Comparison of ENCODE assay signal across 7 cellular contexts in genomic region chr19:29873024-29873800, GRCh38.
DNase-seq lines count a peak whose midpoint lies in the region; TF ChIP-seq lines count a peak whose summit lies in the region.

No MANE protein-coding gene starts in this region.

- H3K4me3 Mint-ChIP-seq in T-helper 2 cell treated with Interferon-gamma antibody and Interleukin-4, amounts not matched to agents 5 μg/mL and 100 μg/mL, for 36 hours: peak overlapping the region; percentile 66

- H3K27me3 ChIP-seq in ascending aorta (peaks cover 9% of the 10 kb centered on the region), iPS-15b (ENCODE audit: control insufficient read depth, insufficient read depth, low read length) (peaks cover 12% of the 10 kb centered on the region), spleen (replicated peaks in 1 of 7) (peaks cover 2 to 47% (median 24%) of the 10 kb centered on the region in 7 donors)

- in situ Hi-C loops in GM13977 (cut with MboI; ENCODE audit: low pct_unique_long_range_greater_than_20kb, low sequenced_read_pairs, unreplicated experiment): loop anchor here (10.0 kb wide), 1 partner anchor 118 kb away; no protein-coding TSS in a partner anchor

- H3K4me3 ChIP-seq in ascending aorta: peak overlapping the region; percentile 58 to 63
- H3K4me3 ChIP-seq in iPS-15b (ENCODE audit: low read depth, low read length): peak overlapping the region; percentile 55
- peak overlapping the region; percentile 15 to 73 (median 46) for H3K4me3 ChIP-seq in spleen

- H3K4me1 ChIP-seq in ascending aorta (peaks cover 8 to 9% of the 10 kb centered on the region in 2 donors), iPS-15b (ENCODE audit: control insufficient read depth, insufficient read depth, low read length) (no peaks in the 10 kb centered on the region), spleen (peaks cover 14 to 29% (median 24%) of the 10 kb centered on the region in 6 donors)

- no peak for TF ChIP-seq POLR2A in spleen (IDR thresholded peaks at IDR 0.05)

- H3K36me3 ChIP-seq in ascending aorta: no peaks in the 10 kb centered on the region
- no peaks in the 10 kb centered on the region for H3K36me3 ChIP-seq in iPS-15b (ENCODE audit: control insufficient read depth, insufficient read depth, low read length)
- H3K36me3 ChIP-seq in spleen: no peaks in the 10 kb centered on the region

- peak; percentile 89 for DNase-seq in GM13977 (ENCODE audit: low spot score)
- peak; percentile 54 for DNase-seq in HT-29 (ENCODE audit: low spot score)
- peak; percentile 55 for DNase-seq in T-helper 2 cell treated with Interferon-gamma antibody and Interleukin-4, amounts not matched to agents 5 μg/mL and 100 μg/mL, for 36 hours (ENCODE audit: low spot score)
- DNase-seq in ascending aorta (ENCODE audit: low spot score in 2 of 2): peak in 1 of 2 donors; percentile 68
- peak; percentile 92 for DNase-seq in spleen
- no peak for DNase-seq in NCI-H2081 treated with DMSO at 0.1 percent for 48 hours (lab: John Stamatoyannopoulos, UW)

- intact Hi-C loops in ascending aorta (cut with DNase I): loop anchor here (1.0 to 10.0 kb wide), 3 partner anchors 113 to 258 kb away; no protein-coding TSS in a partner anchor
- intact Hi-C loops in spleen (cut with DNase I; ENCODE audit: low total_unique reads): loop anchor here (5.0 kb wide), 1 partner anchor 111 kb away; no protein-coding TSS in a partner anchor

- peaks cover 0 to 4% of the 10 kb centered on the region in 2 donors for H3K9me3 ChIP-seq in ascending aorta
- no peaks in the 10 kb centered on the region for H3K9me3 ChIP-seq in iPS-15b (ENCODE audit: control insufficient read depth, insufficient read depth, low read length)
- H3K9me3 ChIP-seq in spleen: peaks cover 0 to 8% (median under 1%) of the 10 kb centered on the region in 8 donors

- TF ChIP-seq CTCF in GM13977 (IDR thresholded peaks at IDR 0.05; ENCODE audit: extremely low read depth, insufficient read depth, missing control alignments) (peak; percentile 95), ascending aorta (IDR thresholded peaks at IDR 0.05) (peak; percentile 62 to 80 (median 78)), spleen (IDR thresholded peaks at IDR 0.05 in 8 of 11, conservative IDR thresholded peaks at IDR 0.05 in 3 of 11) (peak; percentile 54 to 93 (median 90))

- H3K4me1 Mint-ChIP-seq in T-helper 2 cell treated with Interferon-gamma antibody and Interleukin-4, amounts not matched to agents 5 μg/mL and 100 μg/mL, for 36 hours (ENCODE audit: low read depth): peaks cover 9% of the 10 kb centered on the region

- H3K9ac ChIP-seq in iPS-15b (ENCODE audit: low read depth, low read length): no peak overlapping the region

- H3K27ac ChIP-seq in ascending aorta (no peak overlapping the region), spleen (peak overlapping the region in 1 of 8 donors; percentile 35)

- H3K27ac Mint-ChIP-seq in T-helper 2 cell treated with Interferon-gamma antibody and Interleukin-4, amounts not matched to agents 5 μg/mL and 100 μg/mL, for 36 hours: no peak overlapping the region

- H3K9me3 Mint-ChIP-seq in T-helper 2 cell treated with Interferon-gamma antibody and Interleukin-4, amounts not matched to agents 5 μg/mL and 100 μg/mL, for 36 hours: peaks cover 4% of the 10 kb centered on the region

- WGBS in spleen, 5 donors: 1 to 5% (median 3%) methylated on average over 23 to 77 of the region's 77 CpGs

- H3K36me3 Mint-ChIP-seq in T-helper 2 cell treated with Interferon-gamma antibody and Interleukin-4, amounts not matched to agents 5 μg/mL and 100 μg/mL, for 36 hours (ENCODE audit: low read depth): no peaks in the 10 kb centered on the region

- peaks cover 19% of the 10 kb centered on the region for H3K27me3 Mint-ChIP-seq in T-helper 2 cell treated with Interferon-gamma antibody and Interleukin-4, amounts not matched to agents 5 μg/mL and 100 μg/mL, for 36 hours (ENCODE audit: low read depth)
